Comparison of ENCODE assay signal across 22 cellular contexts in the genomic region with DNA sequence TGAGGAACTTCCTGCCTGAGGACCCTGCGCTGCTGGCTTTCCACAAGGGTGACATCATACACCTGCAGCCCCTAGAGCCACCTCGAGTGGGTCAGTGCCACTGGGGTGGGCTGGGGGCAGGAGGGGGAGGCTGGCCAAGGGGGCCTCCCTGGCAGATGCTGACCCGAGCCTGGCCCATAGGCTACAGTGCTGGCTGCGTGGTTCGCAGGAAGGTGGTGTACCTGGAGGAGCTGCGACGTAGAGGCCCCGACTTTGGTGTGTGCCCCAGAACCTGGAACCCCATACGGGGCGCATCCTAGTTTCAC.
"Had no signal": no experiment of that assay in that cellular context is flagged by ENCODE, and none has a peak within 500 bp of the region (broad histone marks: within the 10 kb centered on the region; RNA-seq: fewer than 3 reads in every experiment).

No MANE protein-coding gene starts in this region.

- H3K4me1 Mint-ChIP-seq: endodermal cell had no signal

- H3K36me3 Mint-ChIP-seq: activated naive CD8-positive, alpha-beta T cell; mesothelial cell of epicardium; naive thymus-derived CD8-positive, alpha-beta T cell; neural progenitor cell had no signal

- H3K27me3 Mint-ChIP-seq: activated naive CD8-positive, alpha-beta T cell; activated T-helper 17 cell treated with anti-CD3 and anti-CD28 coated beads, Interleukin-2, amount 50 U/mL, for 72 hours had no signal

- H3K27ac Mint-ChIP-seq: activated CD8-positive, alpha-beta T cell treated with anti-CD3 and anti-CD28 coated beads for 36 hours; activated naive CD8-positive, alpha-beta T cell; endodermal cell had no signal

- H2AFZ ChIP-seq: neural progenitor cell had no signal

- ATAC-seq: activated CD8-positive, alpha-beta T cell treated with anti-CD3 and anti-CD28 coated beads for 36 hours; activated T-helper 17 cell treated with anti-CD3 and anti-CD28 coated beads, Interleukin-2, amount 50 U/mL, for 72 hours; heart left ventricle; naive thymus-derived CD8-positive, alpha-beta T cell had no signal

- H3K4me2 ChIP-seq: smooth muscle cell had no signal

- H3K27me3 ChIP-seq: adrenal gland, heart left ventricle, neural progenitor cell, sigmoid colon, upper lobe of left lung had no signal

- H3K36me3 ChIP-seq: adrenal gland, heart left ventricle, neural progenitor cell, sigmoid colon, upper lobe of left lung had no signal

- FAIRE-seq: astrocyte, colon, islet of Langerhans had no signal

- H3K4me3 ChIP-seq: adrenal gland, lung, neural progenitor cell, sigmoid colon, smooth muscle cell, upper lobe of left lung had no signal

- H3K27ac ChIP-seq: neural progenitor cell had no signal

- H3K9ac ChIP-seq: neural progenitor cell had no signal

- DNase-seq: activated CD4-positive, alpha-beta T cell treated with anti-CD3 and anti-CD28 coated beads, Interleukin-2, amount 10 ng/mL, durations not matched to agents 24 days and 14 days; activated CD8-positive, alpha-beta T cell treated with anti-CD3 and anti-CD28 coated beads for 36 hours; activated naive CD4-positive, alpha-beta T cell; activated T-cell treated with anti-CD3 and anti-CD28 coated beads, Interleukin-2, amount 50 U/mL, for 1 hour; adrenal gland; central memory CD4-positive, alpha-beta T cell; endodermal cell; heart left ventricle; naive thymus-derived CD8-positive, alpha-beta T cell; retina; sigmoid colon; stimulated activated CD4-positive, alpha-beta T cell treated with anti-CD3 and anti-CD28 coated beads, Interleukin-15, amount 100 ng/mL, for 24 hours; upper lobe of left lung had no signal

- H3K9me3 ChIP-seq: adrenal gland, heart left ventricle, sigmoid colon, upper lobe of left lung had no signal

- H3K4me3 Mint-ChIP-seq: activated CD4-positive, alpha-beta T cell treated with anti-CD3 and anti-CD28 coated beads, Interleukin-2, amount 10 ng/mL, durations not matched to agents 24 days and 14 days; activated CD8-positive, alpha-beta T cell treated with anti-CD3 and anti-CD28 coated beads for 36 hours; activated naive CD8-positive, alpha-beta T cell; endodermal cell; mesothelial cell of epicardium; neural progenitor cell had no signal

- H3K9me3 Mint-ChIP-seq: activated CD4-positive, alpha-beta T cell treated with anti-CD3 and anti-CD28 coated beads, Interleukin-2, amount 10 ng/mL, durations not matched to agents 24 days and 14 days; activated CD8-positive, alpha-beta T cell treated with anti-CD3 and anti-CD28 coated beads for 36 hours; activated T-helper 17 cell treated with anti-CD3 and anti-CD28 coated beads, Interleukin-2, amount 50 U/mL, for 72 hours; endodermal cell; mesothelial cell of epicardium; naive thymus-derived CD8-positive, alpha-beta T cell; neural progenitor cell had no signal
